17 cellular contexts compared by ENCODE assay signal in the genomic region with DNA sequence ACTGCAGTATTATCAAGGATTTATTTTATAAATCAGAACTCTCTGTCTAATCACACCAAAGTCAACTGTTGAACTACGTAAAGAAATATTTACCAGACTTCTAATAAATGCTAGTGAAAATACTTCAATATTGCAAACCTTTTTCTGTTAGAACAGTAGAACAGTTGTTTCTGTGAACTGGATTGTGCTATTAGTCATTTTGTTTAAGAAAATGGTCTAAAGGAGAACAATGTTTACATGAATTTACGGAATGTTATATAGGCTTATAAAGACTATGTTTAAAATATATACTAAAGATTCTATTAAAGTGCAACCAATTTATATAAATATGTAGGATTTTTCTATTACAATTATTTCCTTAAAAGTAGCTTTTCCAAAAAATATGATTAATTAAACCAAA.
DNase-seq lines count a peak whose midpoint lies in the region; ATAC-seq and FAIRE-seq lines count a peak whose summit lies in the region.
"Had no signal": no experiment of that assay in that cellular context is flagged by ENCODE, and none has a peak within 500 bp of the region (broad histone marks: within the 10 kb centered on the region; RNA-seq: fewer than 3 reads in every experiment).

No MANE protein-coding gene starts in this region.

- H3K36me3 ChIP-seq in small intestine (ENCODE audit: control insufficient read depth in 2 of 2, insufficient read depth in 2 of 2, low read length in 2 of 2): no peaks in the 10 kb centered on the region

- 65 to 88% (median 71%) methylated on average over 2 of the region's 2 CpGs for WGBS in small intestine, 3 donors

- DNase-seq in COLO829 (ENCODE audit: low spot score): peak; percentile 8
- no peak for DNase-seq in small intestine
- DNase-seq in iPS-NIHi11 (ENCODE audit: low spot score): no peak
- DNase-seq: 8988T; C1 segment of cervical spinal cord; Caco-2; CD4-positive, alpha-beta memory T cell; DMS153; DND-41; GM23248; H7; HCEC 1CT had no signal

- no peaks in the 10 kb centered on the region for H3K9me3 ChIP-seq in small intestine (ENCODE audit: control insufficient read depth, low read depth)
- H3K9me3 ChIP-seq: Caco-2 had no signal

- no peak overlapping the region for H3K4me3 ChIP-seq in small intestine (ENCODE audit: low read depth in 1 of 2, low read length in 2 of 2)
- H3K4me3 ChIP-seq: GM23248 had no signal

- H3K4me1 ChIP-seq in small intestine (ENCODE audit: control insufficient read depth in 2 of 2, insufficient read depth in 1 of 2, low read depth in 1 of 2, low read length in 1 of 2): no peaks in the 10 kb centered on the region
- H3K4me1 ChIP-seq: Caco-2 had no signal

- ATAC-seq in activated CD4-positive, CD25-positive, alpha-beta regulatory T cell treated with anti-CD3 and anti-CD28 coated beads, Interleukin-2, amount 50 U/mL, for 24 hours: no peak
- no peak for ATAC-seq in HG03565 (IDR thresholded peaks at IDR 0.05; ENCODE audit: unreplicated experiment)

- H3K27me3 ChIP-seq in small intestine (ENCODE audit: control insufficient read depth in 2 of 2, insufficient read depth in 2 of 2, low read length in 2 of 2): no peaks in the 10 kb centered on the region

- H3K27ac ChIP-seq in small intestine (ENCODE audit: low read depth in 1 of 2, low read length in 1 of 2): no peak overlapping the region
- H3K27ac ChIP-seq: GM23248 had no signal

- FAIRE-seq in endometrium (lab: Jason Lieb, UNC) (peak; percentile 39), small intestine (lab: Jason Lieb, UNC) (peak; percentile 84)
- FAIRE-seq: GM12892, H1 had no signal
